Comparison of ENCODE assay signal across 8 cellular contexts in genomic region chr13:23980160-23980551, GRCh38.
DNase-seq lines count a peak whose midpoint lies in the region; ATAC-seq, FAIRE-seq and TF ChIP-seq lines count a peak whose summit lies in the region.

No MANE protein-coding gene starts in this region.

- POLR2A ChIA-PET in A549 (lab: Yijun Ruan, JAX), result no interaction called here

- H3K9me3 ChIP-seq in A549, result no peaks in the 10 kb centered on the region

- TF ChIP-seq CTCF in A549 (IDR thresholded peaks at IDR 0.05) (no peak), mesothelial cell of epicardium (IDR thresholded peaks at IDR 0.05; ENCODE audit: unreplicated experiment) (no peak)

- CTCF ChIA-PET in A549 (lab: Yijun Ruan, JAX), result interaction anchor here (0.6 kb wide), 1 partner anchor 447 kb away, joined by 3 read pairs; no protein-coding TSS in a partner anchor

- TF ChIP-seq POLR2A in A549 (IDR thresholded peaks at IDR 0.05; ENCODE audit: low read length), result no peak

- TF ChIP-seq EP300 in A549 (IDR thresholded peaks at IDR 0.05), result no peak

- TF ChIP-seq RAD21 in A549 (conservative IDR thresholded peaks at IDR 0.05 in 1 of 2, IDR thresholded peaks at IDR 0.05 in 1 of 2), result no peak

- no peaks in the 10 kb centered on the region for H3K36me3 Mint-ChIP-seq in mesothelial cell of epicardium

- H3K4me3 Mint-ChIP-seq in mesothelial cell of epicardium, result peak overlapping the region; percentile 89

- 5% methylated on average over 28 of the region's 28 CpGs for WGBS in A549 (ENCODE audit: missing lambda C conversion rate)

- FAIRE-seq in A549 (lab: Jason Lieb, UNC), result no peak

- H3K4me1 Mint-ChIP-seq in mesothelial cell of epicardium, result peaks cover 20% of the 10 kb centered on the region

- no peaks in the 10 kb centered on the region for H3K4me1 ChIP-seq in A549

- peak overlapping the region; percentile 79 for H3K27ac Mint-ChIP-seq in mesothelial cell of epicardium

- peak overlapping the region; percentile 91 for H3K4me2 ChIP-seq in A549

- no peak overlapping the region for H3K27ac ChIP-seq in A549

- ATAC-seq in A549 (peak; percentile 81 to 85), GM18870 (IDR thresholded peaks at IDR 0.05; ENCODE audit: unreplicated experiment) (peak; percentile 74), HG03103 (IDR thresholded peaks at IDR 0.05; ENCODE audit: low read depth, unreplicated experiment) (peak; percentile 78)

- H3K27me3 Mint-ChIP-seq in mesothelial cell of epicardium (ENCODE audit: low read depth), result peaks cover 6% of the 10 kb centered on the region

- peak overlapping the region; percentile 40 for H3K4me3 ChIP-seq in A549

- H3K9me3 Mint-ChIP-seq in mesothelial cell of epicardium, result no peaks in the 10 kb centered on the region

- peak; percentile 17 to 40 for DNase-seq in A549 (ENCODE audit: low read depth in 1 of 2, low spot score in 1 of 2)
- DNase-seq in NCI-H748 (lab: John Stamatoyannopoulos, UW; ENCODE audit: unreplicated experiment), result peak; percentile 97
- peak; percentile 95 for DNase-seq in activated CD8-positive, alpha-beta memory T cell treated with anti-CD3 and anti-CD28 coated beads, Interleukin-2, amount 50 U/mL, for 48 hours
- peak; percentile 77 for DNase-seq in epidermal melanocyte (ENCODE audit: insufficient read length, low spot score)
- peak; percentile 74 to 85 for DNase-seq in mesothelial cell of epicardium (ENCODE audit: low spot score in 2 of 2, unreplicated experiment in 2 of 2)
- peak; percentile 84 to 85 for DNase-seq in stimulated activated CD8-positive, alpha-beta memory T cell treated with anti-CD3 and anti-CD28 coated beads, Interleukin-15, amount 100 ng/mL, for 4 hours (ENCODE audit: low read depth in 2 of 2)

TF ChIP-seq in A549, 52 proteins besides CTCF, POLR2A, EP300 and RAD21:
- TF ChIP-seq CBX8 (IDR thresholded peaks at IDR 0.05) (0 out of 2 replicates have a peak, but pooled peaks have one; percentile 85), JUN (IDR thresholded peaks at IDR 0.05) (no peak)

Comparison
In these comparisons a context has a peak if more than half of its experiments do, and no peak if none do; other contexts are left out.
1. DNase-seq: peak in every context shown above with its lines; median percentile 97 in NCI-H748; 95 in activated CD8-positive, alpha-beta memory T cell treated with anti-CD3 and anti-CD28 coated beads, Interleukin-2, amount 50 U/mL, for 48 hours; 84 in stimulated activated CD8-positive, alpha-beta memory T cell treated with anti-CD3 and anti-CD28 coated beads, Interleukin-15, amount 100 ng/mL, for 4 hours; 80 in mesothelial cell of epicardium; 77 in epidermal melanocyte; 28 in A549.